ENCODE assay signal across 8 cellular contexts in genomic region chr13:37869756-37870488, GRCh38. TPM values are rescaled to one million over a fixed set of nuclear protein-coding genes. Genes with fewer than 3 reads are reported as not detected.
DNase-seq lines count a peak whose midpoint lies in the region; ATAC-seq, FAIRE-seq and TF ChIP-seq lines count a peak whose summit lies in the region.

TSS of gene TRPC4 (minus strand) at chr13:37869772. CDS start at chr13:37783333, 86,439 bp downstream.

- H3K27me3 ChIP-seq in esophagus squamous epithelium, result peaks cover 0 to 33% (median 6%) of the 10 kb centered on the region in 4 donors

- 18% methylated on average over 10 of the region's 43 CpGs for WGBS in A549 (ENCODE audit: missing lambda C conversion rate)
- WGBS in esophagus squamous epithelium, 2 donors, result 10 to 15% methylated on average over 2 to 4 of the region's 43 CpGs

- H3K36me3 Mint-ChIP-seq in naive B cell, result no peaks in the 10 kb centered on the region

- H3K4me3 ChIP-seq in A549 (peak within 1 kb of the TSS; percentile 33), esophagus squamous epithelium (peak within 1 kb of the TSS; percentile 1 to 62 (median 38))

- CTCF ChIA-PET in A549 (lab: Yijun Ruan, JAX), result interaction anchor here (0.5 to 1.4 kb wide), 5 partner anchors 9 to 84 kb away, joined by 3 read pairs; no protein-coding TSS in a partner anchor

- no peak for FAIRE-seq in A549 (lab: Jason Lieb, UNC)

- intact Hi-C loops in esophagus squamous epithelium (cut with DNase I), result no loop called here

- peak within 1 kb of the TSS in 5 of 8 donors; percentile 1 to 51 (median 35) for H3K4me3 Mint-ChIP-seq in naive B cell

- H3K9me3 ChIP-seq in A549 (no peaks in the 10 kb centered on the region), esophagus squamous epithelium (no peaks in the 10 kb centered on the region)

- H3K4me2 ChIP-seq in A549, result peak within 1 kb of the TSS; percentile 75

- TF ChIP-seq CTCF in A549 (IDR thresholded peaks at IDR 0.05) (no peak), esophagus squamous epithelium (IDR thresholded peaks at IDR 0.05) (peak in 2 of 6 experiments; percentile 6 to 36)

- ATAC-seq in A549, result peak; percentile 75 to 76; a peak in 5 of 6 replicates
- no peak for ATAC-seq in naive B cell (ENCODE audit: low read depth in 2 of 2)
- ATAC-seq in GM21619 (IDR thresholded peaks at IDR 0.05; ENCODE audit: unreplicated experiment), result no peak
- ATAC-seq in GM21723 (IDR thresholded peaks at IDR 0.05; ENCODE audit: unreplicated experiment), result no peak
- ATAC-seq in GM21576 (IDR thresholded peaks at IDR 0.05; ENCODE audit: unreplicated experiment), result no peak

- no peaks in the 10 kb centered on the region for H3K36me3 ChIP-seq in esophagus squamous epithelium

- no peak for TF ChIP-seq EP300 in A549 (IDR thresholded peaks at IDR 0.05)

- H3K9me3 Mint-ChIP-seq in naive B cell, result peaks cover 0 to 9% (median 0%) of the 10 kb centered on the region in 7 donors

- POLR2A ChIA-PET in A549 (lab: Yijun Ruan, JAX), result no interaction called here

- peak in 1 of 2 experiments; percentile 33; a peak in 2 of 5 replicates for TF ChIP-seq RAD21 in A549 (conservative IDR thresholded peaks at IDR 0.05 in 1 of 2, IDR thresholded peaks at IDR 0.05 in 1 of 2)

- peak; percentile 1 to 30 for DNase-seq in A549 (ENCODE audit: low read depth in 1 of 2, low spot score in 1 of 2)
- peak; percentile 57 for DNase-seq in H4 (ENCODE audit: low spot score)
- peak; percentile 77 for DNase-seq in RPMI7951 (ENCODE audit: low read depth)
- DNase-seq in esophagus squamous epithelium (lab: John Stamatoyannopoulos, UW), result no peak
- no peak for DNase-seq in naive B cell

- peaks cover 3 to 12% (median 6%) of the 10 kb centered on the region in 3 donors for H3K4me1 Mint-ChIP-seq in naive B cell

- H3K27ac Mint-ChIP-seq in naive B cell, result peak within 1 kb of the TSS in 1 of 6 donors; percentile 60

- TF ChIP-seq POLR2A in A549 (IDR thresholded peaks at IDR 0.05; ENCODE audit: low read length), result no peak
- TF ChIP-seq POLR2A in esophagus squamous epithelium (IDR thresholded peaks at IDR 0.05), result no peak

- peaks cover 25 to 33% (median 27%) of the 10 kb centered on the region in 3 donors for H3K27me3 Mint-ChIP-seq in naive B cell

- no peak within 1 kb of the TSS for H3K27ac ChIP-seq in A549
- peak within 1 kb of the TSS in 2 of 4 donors; percentile 11 to 37 for H3K27ac ChIP-seq in esophagus squamous epithelium

- no peaks in the 10 kb centered on the region for H3K4me1 ChIP-seq in A549
- H3K4me1 ChIP-seq in esophagus squamous epithelium, result peaks cover 6 to 15% (median 10%) of the 10 kb centered on the region in 3 donors

TF ChIP-seq in A549, 52 proteins besides CTCF, POLR2A, EP300 and RAD21:
- TF ChIP-seq HEYL (CRISPR knock-in tag; IDR thresholded peaks at IDR 0.05) (no peak), FOSL2 (IDR thresholded peaks at IDR 0.05) (no peak), FOSL2 (CRISPR knock-in tag; IDR thresholded peaks at IDR 0.05) (no peak)

RNA-seq across cellular contexts. Expression of gene TRPC4, which starts in this region (rescaled TPM):
- polyA plus RNA-seq in A549 (2011; rRNA removed) (0.04 TPM in 1 of 2 replicates, not detected in the other), A549 (2017; fragmentation: RNase III; extraction: RNeasy Plus Mini Kit Qiagen cat#74134 plus additional on column Dnase treatment) (0.05 to 0.09 TPM (median 0.09 TPM) in 3 replicates), naive B cell (ENCODE audit: low read depth in 6 of 6) (not detected)
- polyA plus RNA-seq in A549 (2012; cell fraction: cytosol; rRNA removed), result not detected in 2 replicates
- polyA plus RNA-seq in A549 (2012; cell fraction: nucleus; rRNA removed), result 0.01 TPM in 1 of 2 replicates, not detected in the other
- polyA minus RNA-seq in A549 (2011; rRNA and poly(A)+ RNA removed), result not detected in 2 replicates
- total RNA-seq in H4 (2014; rRNA removed; shearing (Covaris generic)), result 0.41 and 1.3 TPM in 2 replicates
- total RNA-seq in RPMI7951 (2014; rRNA removed; shearing (Covaris generic)), result 1.5 and 1.6 TPM in 2 replicates
- total RNA-seq in esophagus squamous epithelium, result under 1 TPM in 3 of 4 donors, not detected in 1; 0.09 to 0.19 (median 0.13) TPM

Comparison
In these comparisons a context has a peak if more than half of its experiments do, and no peak if none do; other contexts are left out.
1. Peak in DNase-seq, ATAC-seq, H3K4me3 ChIP-seq and H3K4me2 ChIP-seq in A549; RNA of the gene not detected or under 1 TPM.
2. DNase-seq: peak in H4 (single experiment) and RPMI7951 (single experiment); none in esophagus squamous epithelium (single experiment) and naive B cell (single experiment).